Comparison of ENCODE assay signal across 16 cellular contexts in genomic region chr9:137298401-137298982, GRCh38. TPM values are rescaled to one million over a fixed set of nuclear protein-coding genes. Genes with fewer than 3 reads are reported as not detected.
DNase-seq lines count a peak whose midpoint lies in the region; ATAC-seq, FAIRE-seq and TF ChIP-seq lines count a peak whose summit lies in the region.
"Had no signal": no experiment of that assay in that cellular context is flagged by ENCODE, and none has a peak within 500 bp of the region (broad histone marks: within the 10 kb centered on the region; RNA-seq: fewer than 3 reads in every experiment).

No MANE protein-coding gene starts in this region.

- peaks cover 22% of the 10 kb centered on the region for H3K4me1 ChIP-seq in ES-I3 (ENCODE audit: insufficient read depth, low read length)
- peaks cover 3% of the 10 kb centered on the region for H3K4me1 ChIP-seq in colonic mucosa
- H3K4me1 ChIP-seq in iPS-18a (ENCODE audit: control insufficient read depth, low read depth, low read length) = peaks cover 35% of the 10 kb centered on the region
- peaks cover 22% of the 10 kb centered on the region for H3K4me1 ChIP-seq in prostate gland (replicated peaks)

- TF ChIP-seq POLR2A in prostate gland (IDR thresholded peaks at IDR 0.05) (no peak), H54 (IDR thresholded peaks at IDR 0.05; ENCODE audit: low read depth, low read length) (no peak)

- intact Hi-C loops in colonic mucosa (cut with DNase I) (no loop called here), prostate gland (cut with DNase I) (loop anchor here (10.0 kb wide), 2 partner anchors 106 to 226 kb away; no protein-coding TSS in a partner anchor)

- ATAC-seq in GM21515 (IDR thresholded peaks at IDR 0.05; ENCODE audit: unreplicated experiment) = no peak
- ATAC-seq: naive thymus-derived CD4-positive, alpha-beta T cell; stimulated activated naive CD8-positive, alpha-beta T cell treated with anti-CD3 and anti-CD28 coated beads, Interleukin-15, Interleukin-2, amounts not matched to agents 100 U/mL and 50 U/mL, for 24 hours had no signal

- H3K27me3 ChIP-seq in colonic mucosa = peaks cover 14% of the 10 kb centered on the region
- H3K27me3 ChIP-seq in iPS-18a (ENCODE audit: control insufficient read depth, insufficient read depth, low read length) = peaks cover 57% of the 10 kb centered on the region
- H3K27me3 ChIP-seq in prostate gland (replicated peaks; ENCODE audit: insufficient read depth) = no peaks in the 10 kb centered on the region

- FAIRE-seq in H54 (lab: Jason Lieb, UNC) (no peak), GM19239 (lab: Jason Lieb, UNC) (no peak)

- H3K27ac ChIP-seq in colonic mucosa (peak overlapping the region; percentile 97), iPS-18a (ENCODE audit: low read length) (no peak overlapping the region), prostate gland (peak overlapping the region; percentile 78 to 94)

- H3K9ac ChIP-seq in ES-I3 (ENCODE audit: low read depth, low read length) (peak overlapping the region; percentile 76; the same call in 1 of the 2 replicates), colonic mucosa (ENCODE audit: low read depth in 2 of 2, low read length in 2 of 2) (peak overlapping the region; percentile 81 to 99), iPS-18a (ENCODE audit: low read length) (peak overlapping the region; percentile 17)

- DNase-seq in colonic mucosa (peak; percentile 84), prostate gland (ENCODE audit: low spot score) (no peak), GF-D8 (lab: John Stamatoyannopoulos, UW) (no peak), H54 (ENCODE audit: insufficient read length, low spot score) (no peak), GM19239 (ENCODE audit: insufficient read length, low spot score) (no peak)
- DNase-seq: activated naive CD4-positive, alpha-beta T cell treated with anti-CD3 and anti-CD28 coated beads for 36 hours; cortex of kidney; DND-41; naive thymus-derived CD4-positive, alpha-beta T cell; NCI-H1436; stimulated activated CD4-positive, alpha-beta T cell treated with anti-CD3 and anti-CD28 coated beads, Interleukin-1b, Interleukin-23, amount 100 ng/mL, for 48 hours had no signal

- H3K36me3 ChIP-seq in ES-I3 (ENCODE audit: insufficient read depth, low read length) (no peaks in the 10 kb centered on the region), colonic mucosa (no peaks in the 10 kb centered on the region), iPS-18a (ENCODE audit: control insufficient read depth, low read depth, low read length) (no peaks in the 10 kb centered on the region), prostate gland (no peaks in the 10 kb centered on the region)

- TF ChIP-seq CTCF in colonic mucosa (IDR thresholded peaks at IDR 0.05) = no peak
- no peak for TF ChIP-seq CTCF in prostate gland (IDR thresholded peaks at IDR 0.05)

- 56% methylated on average over 18 of the region's 18 CpGs for WGBS in prostate gland

- peak overlapping the region; percentile 66 for H3K4me3 ChIP-seq in colonic mucosa
- peak overlapping the region; percentile 61 for H3K4me3 ChIP-seq in iPS-18a (ENCODE audit: low read length)
- H3K4me3 ChIP-seq in prostate gland = peak overlapping the region in 1 of 2 donors; percentile 2

- H3K9me3 ChIP-seq in ES-I3 (ENCODE audit: control insufficient read depth, insufficient read depth, low read length) (peaks cover 8% of the 10 kb centered on the region; the same call in 1 of the 2 replicates), colonic mucosa (no peaks in the 10 kb centered on the region), iPS-18a (ENCODE audit: control insufficient read depth, low read depth, low read length) (no peaks in the 10 kb centered on the region), prostate gland (no peaks in the 10 kb centered on the region)

RNA-seq across cellular contexts. Expression of gene NRARP, which starts 3.6 kb away (rescaled TPM):
- 100 to 1,000 TPM; 120 to 178 TPM for total RNA-seq in colonic mucosa
- 10 to 100 TPM; 22.4 to 24.3 TPM for total RNA-seq in prostate gland

RNA-seq across cellular contexts. Expression of gene TOR4A, which starts 21.0 kb away (rescaled TPM):
- total RNA-seq in colonic mucosa (10 to 100 TPM; 57.1 to 63.9 TPM), prostate gland (1 to 10 TPM; 1.6 to 7.3 TPM)

RNA-seq across cellular contexts. Expression of gene NELFB, which starts 43.4 kb away (rescaled TPM):
- total RNA-seq in colonic mucosa (10 to 100 TPM; 62.1 to 87.1 TPM), prostate gland (10 to 100 TPM; 44.9 to 82.1 TPM)

RNA-seq across cellular contexts. Expression of gene STPG3, which starts 47.4 kb away (rescaled TPM):
- not detected for total RNA-seq in colonic mucosa
- 1 to 10 TPM in 1 of 2 donors, not detected in 1; 4.2 TPM for total RNA-seq in prostate gland
- total RNA-seq: activated naive CD4-positive, alpha-beta T cell treated with anti-CD3 and anti-CD28 coated beads for 36 hours; HT1080; naive thymus-derived CD4-positive, alpha-beta T cell had no signal

RNA-seq across cellular contexts. Expression of gene TUBB4B, which starts 57.4 kb away (rescaled TPM):
- total RNA-seq in colonic mucosa (100 to 1,000 TPM; 303 to 779 TPM), prostate gland (100 to 1,000 TPM; 279 to 484 TPM)

Comparison
In these comparisons a context has a peak if more than half of its experiments do, and no peak if none do; other contexts are left out.
1. H3K9ac ChIP-seq: peak in every context shown above with its lines; median percentile 90 in colonic mucosa; 76 in ES-I3; 17 in iPS-18a.
2. RNA of gene NRARP, which starts 3.6 kb away (total RNA-seq): 120 to 178 TPM in colonic mucosa; 22.4 to 24.3 TPM in prostate gland; every median in the first group is over 4 times any median in the second.
3. RNA of gene TOR4A, which starts 21.0 kb away (total RNA-seq): 57.1 to 63.9 TPM in colonic mucosa; 1.6 to 7.3 TPM in prostate gland; every median in the first group is over 4 times any median in the second.